21 cellular contexts compared by ENCODE assay signal in the genomic region with DNA sequence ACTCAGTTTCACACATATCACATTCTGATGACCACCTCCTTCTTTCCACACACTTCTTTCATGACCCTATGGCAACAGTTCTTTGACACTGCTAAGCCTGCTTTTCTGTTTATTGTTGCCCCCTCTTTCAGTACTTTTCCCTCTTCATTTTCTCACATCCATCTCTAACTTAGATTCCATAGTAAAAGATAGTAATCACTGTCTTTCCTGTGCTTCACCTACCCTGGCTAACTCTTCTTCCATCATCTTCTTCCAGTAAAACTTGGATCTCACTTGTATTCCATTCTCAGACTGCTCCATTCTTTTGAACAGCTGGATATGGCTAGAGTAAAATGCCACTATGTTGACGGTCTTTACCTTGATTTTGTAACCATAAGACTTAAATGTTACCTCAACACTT.
"Had no signal": no experiment of that assay in that cellular context is flagged by ENCODE, and none has a peak within 500 bp of the region (broad histone marks: within the 10 kb centered on the region; RNA-seq: fewer than 3 reads in every experiment).

No MANE protein-coding gene starts in this region.

- H3K36me3 Mint-ChIP-seq: T-cell had no signal

- H3K4me1 Mint-ChIP-seq: T-cell had no signal

- H3K4me3 ChIP-seq: SK-N-MC had no signal

- H3K27ac ChIP-seq: RWPE1, SK-N-MC had no signal

- DNase-seq: KBM-7, MV-4-11, NCI-H1048, NCI-H1105, NCI-H1417, NCI-H1436 treated with DMSO at 0.1 percent for 48 hours, NCI-H1694, NCI-H187 treated with DMSO at 0.1 percent for 48 hours, NCI-H2081 treated with DMSO at 0.1 percent for 48 hours, NCI-H2171, NCI-H226, NCI-H446, NCI-H510A, NCI-H524 treated with DMSO at 0.1 percent for 48 hours, NCI-H69, NCI-H774, SHP77, SW 1271, T-cell had no signal

- H3K4me3 Mint-ChIP-seq: T-cell had no signal

- H3K27ac Mint-ChIP-seq: T-cell had no signal

- ATAC-seq: T-cell had no signal
